ENCODE assay signal across 12 cellular contexts in the genomic region with DNA sequence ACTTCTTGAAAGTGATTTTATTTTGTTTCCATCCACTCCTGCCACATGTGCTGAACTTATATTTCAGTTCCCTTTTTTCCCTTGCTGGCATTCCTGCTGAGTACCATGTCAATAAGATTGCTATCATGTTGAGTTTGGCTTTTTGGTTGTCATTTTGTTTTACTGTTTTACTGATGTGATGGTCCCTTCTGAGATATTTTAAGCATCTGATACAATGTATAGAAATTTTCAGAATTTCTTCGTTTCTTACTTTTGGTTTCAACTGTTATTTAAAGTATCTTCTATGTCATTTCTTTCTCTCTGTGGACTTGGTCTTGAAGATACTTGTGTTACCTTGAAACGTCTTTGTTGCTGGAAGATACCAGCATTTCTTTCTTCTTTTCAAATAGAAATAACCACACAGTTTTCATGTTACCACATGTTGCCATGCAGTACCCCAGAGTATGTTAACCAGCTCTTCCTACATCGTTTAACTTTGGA. TPM values are rescaled to one million over a fixed set of nuclear protein-coding genes. Genes with fewer than 3 reads are reported as not detected.
DNase-seq lines count a peak whose midpoint lies in the region; ATAC-seq and TF ChIP-seq lines count a peak whose summit lies in the region.
"Had no signal": no experiment of that assay in that cellular context is flagged by ENCODE, and none has a peak within 500 bp of the region (broad histone marks: within the 10 kb centered on the region; RNA-seq: fewer than 3 reads in every experiment).

No MANE protein-coding gene starts in this region.

- H3K27me3 Mint-ChIP-seq in activated CD4-positive, alpha-beta T cell treated with anti-CD3 and anti-CD28 coated beads, Interleukin-2, amount 10 ng/mL, durations not matched to agents 24 days and 14 days: no peaks in the 10 kb centered on the region
- H3K27me3 Mint-ChIP-seq in naive thymus-derived CD8-positive, alpha-beta T cell: no peaks in the 10 kb centered on the region

- peaks cover 14% of the 10 kb centered on the region for H3K4me1 Mint-ChIP-seq in activated CD4-positive, alpha-beta T cell treated with anti-CD3 and anti-CD28 coated beads, Interleukin-2, amount 10 ng/mL, durations not matched to agents 24 days and 14 days
- H3K4me1 Mint-ChIP-seq in naive thymus-derived CD8-positive, alpha-beta T cell: peaks cover 24 to 69% (median 53%) of the 10 kb centered on the region in 4 donors

- H3K36me3 ChIP-seq in psoas muscle (ENCODE audit: insufficient read depth in 1 of 2, low read depth in 1 of 2): no peaks in the 10 kb centered on the region
- no peaks in the 10 kb centered on the region for H3K36me3 ChIP-seq in left lung

- H3K27ac Mint-ChIP-seq in activated CD4-positive, alpha-beta T cell treated with anti-CD3 and anti-CD28 coated beads, Interleukin-2, amount 10 ng/mL, durations not matched to agents 24 days and 14 days: peak overlapping the region; percentile 21
- peak overlapping the region in 9 of 10 donors; percentile 0 to 65 (median 26) for H3K27ac Mint-ChIP-seq in naive thymus-derived CD8-positive, alpha-beta T cell
- H3K27ac Mint-ChIP-seq: type B pancreatic cell had no signal

- peaks cover 34% of the 10 kb centered on the region for H3K36me3 Mint-ChIP-seq in activated CD4-positive, alpha-beta T cell treated with anti-CD3 and anti-CD28 coated beads, Interleukin-2, amount 10 ng/mL, durations not matched to agents 24 days and 14 days (ENCODE audit: low read depth)
- peaks cover 0 to 58% (median 32%) of the 10 kb centered on the region in 3 donors for H3K36me3 Mint-ChIP-seq in naive thymus-derived CD8-positive, alpha-beta T cell
- H3K36me3 Mint-ChIP-seq: type B pancreatic cell had no signal

- DNase-seq in activated CD4-positive, alpha-beta T cell treated with anti-CD3 and anti-CD28 coated beads, Interleukin-2, amount 10 ng/mL, durations not matched to agents 24 days and 14 days: no peak
- no peak for DNase-seq in activated CD4-positive, alpha-beta T cell treated with anti-CD3 and anti-CD28 coated beads, Interleukin-2, amount 50 U/mL, for 4 hours
- no peak for DNase-seq in naive thymus-derived CD8-positive, alpha-beta T cell
- DNase-seq in psoas muscle (no peak), left lung (no peak)
- no peak for DNase-seq in activated CD4-positive, alpha-beta T cell treated with anti-CD3 and anti-CD28 coated beads for 1 hour
- DNase-seq: mammary epithelial cell, NCI-H1092 had no signal

- WGBS in psoas muscle, 3 donors: 54 to 63% (median 61%) methylated on average over 3 of the region's 3 CpGs

- POLR2A ChIA-PET in naive thymus-derived CD8-positive, alpha-beta T cell (lab: Charles Lee): no interaction called here

- H3K27ac ChIP-seq in psoas muscle (no peak overlapping the region), left lung (no peak overlapping the region)

- ATAC-seq in GM21723 (IDR thresholded peaks at IDR 0.05; ENCODE audit: unreplicated experiment) (peak; percentile 90), HG03442 (IDR thresholded peaks at IDR 0.05; ENCODE audit: unreplicated experiment) (peak; percentile 90), psoas muscle (no peak), left lung (no peak)
- no peak for ATAC-seq in naive thymus-derived CD8-positive, alpha-beta T cell

- H3K4me3 ChIP-seq in psoas muscle (no peak overlapping the region), left lung (no peak overlapping the region)

- peak overlapping the region; percentile 7 for H3K4me3 Mint-ChIP-seq in activated CD4-positive, alpha-beta T cell treated with anti-CD3 and anti-CD28 coated beads, Interleukin-2, amount 10 ng/mL, durations not matched to agents 24 days and 14 days
- H3K4me3 Mint-ChIP-seq in naive thymus-derived CD8-positive, alpha-beta T cell: peak overlapping the region in 4 of 10 donors; percentile 5 to 56 (median 10)
- H3K4me3 Mint-ChIP-seq: type B pancreatic cell had no signal

- no peaks in the 10 kb centered on the region for H3K4me1 ChIP-seq in psoas muscle
- no peaks in the 10 kb centered on the region for H3K4me1 ChIP-seq in left lung

- intact Hi-C loops in activated CD4-positive, alpha-beta T cell treated with anti-CD3 and anti-CD28 coated beads, Interleukin-2, amount 10 ng/mL, durations not matched to agents 24 days and 14 days (cut with micrococcal nuclease): no loop called here
- intact Hi-C loops in psoas muscle (cut with DNase I) (no loop called here), left lung (cut with DNase I) (no loop called here)

- H3K9me3 ChIP-seq in psoas muscle (no peaks in the 10 kb centered on the region), left lung (peaks cover 0 to 6% of the 10 kb centered on the region in 2 donors)

- H3K9me3 Mint-ChIP-seq in activated CD4-positive, alpha-beta T cell treated with anti-CD3 and anti-CD28 coated beads, Interleukin-2, amount 10 ng/mL, durations not matched to agents 24 days and 14 days: peaks cover 5% of the 10 kb centered on the region
- peaks cover 0 to 4% (median 0%) of the 10 kb centered on the region in 9 donors for H3K9me3 Mint-ChIP-seq in naive thymus-derived CD8-positive, alpha-beta T cell

- TF ChIP-seq CTCF in psoas muscle (IDR thresholded peaks at IDR 0.05): no peak
- TF ChIP-seq CTCF in left lung (IDR thresholded peaks at IDR 0.05): no peak

- H3K27me3 ChIP-seq in psoas muscle (ENCODE audit: insufficient read depth in 3 of 3, low read length in 2 of 3): no peaks in the 10 kb centered on the region
- no peaks in the 10 kb centered on the region for H3K27me3 ChIP-seq in left lung

RNA-seq across cellular contexts. Expression of gene SIDT1, which starts 14.1 kb away (rescaled TPM):
- 8.5 and 11.5 TPM in 2 replicates for total RNA-seq in activated CD4-positive, alpha-beta T cell treated with anti-CD3 and anti-CD28 coated beads, Interleukin-2, amount 10 ng/mL, durations not matched to agents 24 days and 14 days
- total RNA-seq in naive thymus-derived CD8-positive, alpha-beta T cell: 10 to 100 TPM; 71.2 to 74.2 TPM
- 10 to 100 TPM; 14.1 to 22.8 (median 20.6) TPM for polyA plus RNA-seq in naive thymus-derived CD8-positive, alpha-beta T cell
- total RNA-seq in psoas muscle (under 1 TPM; 0.08 to 0.48 (median 0.41) TPM), left lung (1 to 10 TPM; 4.1 to 4.7 TPM)
- under 1 TPM in 2 of 3 donors, not detected in 1; 0.14 to 0.29 TPM for polyA plus RNA-seq in psoas muscle
- total RNA-seq: fibroblast of lung, mammary epithelial cell had no signal

RNA-seq across cellular contexts. Expression of gene SPICE1, which starts 31.5 kb away (rescaled TPM):
- 21.2 and 23.6 TPM in 2 replicates for total RNA-seq in activated CD4-positive, alpha-beta T cell treated with anti-CD3 and anti-CD28 coated beads, Interleukin-2, amount 10 ng/mL, durations not matched to agents 24 days and 14 days
- total RNA-seq in naive thymus-derived CD8-positive, alpha-beta T cell: 10 to 100 TPM; 31.6 to 35.5 TPM
- 1 to 10 TPM; 2.9 to 6.6 (median 3.2) TPM for polyA plus RNA-seq in naive thymus-derived CD8-positive, alpha-beta T cell
- total RNA-seq in psoas muscle (1 to 10 TPM; 2.3 to 5.6 (median 2.8) TPM), left lung (10 to 100 TPM; 15.9 to 20.7 TPM)
- polyA plus RNA-seq in psoas muscle: 1 to 10 TPM in 1 of 3 donors, under 1 TPM in 2; 0.61 to 3.2 (median 0.89) TPM

Comparison
In these comparisons a context has a peak if more than half of its experiments do, and no peak if none do; other contexts are left out.
1. ATAC-seq: peak in GM21723 (single experiment) and HG03442 (single experiment); none in naive thymus-derived CD8-positive, alpha-beta T cell (0 of 2), psoas muscle (0 of 4) and left lung (single experiment).